In genomic region chr10:24920907-24921881, GRCh38 we compare ENCODE assay signal across 8 cellular contexts. TPM values are rescaled to one million over a fixed set of nuclear protein-coding genes. Genes with fewer than 3 reads are reported as not detected.
DNase-seq lines count a peak whose midpoint lies in the region; ATAC-seq and TF ChIP-seq lines count a peak whose summit lies in the region.

No MANE protein-coding gene starts in this region.

- ATAC-seq in GM21526 (IDR thresholded peaks at IDR 0.05; ENCODE audit: low FRiP score, unreplicated experiment) (peak; percentile 90), Right ventricle myocardium superior (ENCODE audit: poor library complexity) (peak; percentile 79)

- H3K4me1 Mint-ChIP-seq in CD8-positive, alpha-beta memory T cell: peaks cover 17 to 26% (median 26%) of the 10 kb centered on the region in 3 donors
- H3K4me1 Mint-ChIP-seq in activated T-helper 2 cell treated with anti-CD3 and anti-CD28 coated beads, Interferon-gamma antibody, Interleukin-2, Interleukin-4, amounts not matched to agents 10 μg/mL and 5 μg/mL and 100 μg/mL, durations not matched to agents 14 hours and 24 hours and 36 hours (ENCODE audit: low read depth): peaks cover 25% of the 10 kb centered on the region

- peak overlapping the region; percentile 51 for H3K27ac ChIP-seq in CD8-positive, alpha-beta memory T cell (ENCODE audit: low read depth, low read length)

- H3K27me3 Mint-ChIP-seq in CD8-positive, alpha-beta memory T cell: no peaks in the 10 kb centered on the region
- no peaks in the 10 kb centered on the region for H3K27me3 Mint-ChIP-seq in activated T-helper 2 cell treated with anti-CD3 and anti-CD28 coated beads, Interferon-gamma antibody, Interleukin-2, Interleukin-4, amounts not matched to agents 10 μg/mL and 5 μg/mL and 100 μg/mL, durations not matched to agents 14 hours and 24 hours and 36 hours (ENCODE audit: low read depth)

- peaks cover 17% of the 10 kb centered on the region for H3K4me1 ChIP-seq in CD8-positive, alpha-beta memory T cell (ENCODE audit: insufficient read depth, low read length)

- no peaks in the 10 kb centered on the region for H3K36me3 ChIP-seq in CD8-positive, alpha-beta memory T cell (ENCODE audit: insufficient read depth, low read length)

- DNase-seq in CD8-positive, alpha-beta memory T cell: peak in 1 of 5 donors; percentile 15
- DNase-seq in KG1 (lab: John Stamatoyannopoulos, UW) (peak; percentile 2), Right ventricle myocardium superior (peak; percentile 59), retinal pigment epithelial cell (ENCODE audit: low read depth) (peak; percentile 74), NCI-H345 (lab: John Stamatoyannopoulos, UW) (no peak), HT-29 (ENCODE audit: low spot score) (no peak)
- DNase-seq in activated T-helper 2 cell treated with anti-CD3 and anti-CD28 coated beads, Interferon-gamma antibody, Interleukin-2, Interleukin-4, amounts not matched to agents 10 μg/mL and 5 μg/mL and 100 μg/mL, durations not matched to agents 14 hours and 24 hours and 36 hours (ENCODE audit: low spot score): peak; percentile 25

- TF ChIP-seq CTCF in retinal pigment epithelial cell (conservative IDR thresholded peaks at IDR 0.05; ENCODE audit: low read depth, low read length): no peak

- POLR2A ChIA-PET in CD8-positive, alpha-beta memory T cell (lab: Charles Lee): interaction anchor here (0.6 to 1.0 kb wide), 2 partner anchors 26 to 197 kb away, joined by 5 read pairs; partner anchors contain the start of gene ARHGAP21

- H3K27ac Mint-ChIP-seq in CD8-positive, alpha-beta memory T cell: peak overlapping the region in 6 of 8 donors; percentile 20 to 75 (median 46)
- H3K27ac Mint-ChIP-seq in activated T-helper 2 cell treated with anti-CD3 and anti-CD28 coated beads, Interferon-gamma antibody, Interleukin-2, Interleukin-4, amounts not matched to agents 10 μg/mL and 5 μg/mL and 100 μg/mL, durations not matched to agents 14 hours and 24 hours and 36 hours: peak overlapping the region; percentile 85

- CTCF ChIA-PET in CD8-positive, alpha-beta memory T cell (lab: Charles Lee): interaction anchor here (0.8 to 1.1 kb wide), 2 partner anchors 14 to 40 kb away, joined by 3 read pairs; no protein-coding TSS in a partner anchor

- no peaks in the 10 kb centered on the region for H3K27me3 ChIP-seq in CD8-positive, alpha-beta memory T cell (ENCODE audit: insufficient read depth, low read length, poor library complexity, severe bottlenecking)

- H3K4me3 ChIP-seq in CD8-positive, alpha-beta memory T cell (ENCODE audit: low read length): no peak overlapping the region
- H3K4me3 ChIP-seq in retinal pigment epithelial cell (ENCODE audit: low read length): no peak overlapping the region

- H3K9me3 ChIP-seq in CD8-positive, alpha-beta memory T cell (ENCODE audit: low read length): no peaks in the 10 kb centered on the region

- peaks cover 2 to 23% (median 7%) of the 10 kb centered on the region in 3 donors for H3K36me3 Mint-ChIP-seq in CD8-positive, alpha-beta memory T cell
- peaks cover 16% of the 10 kb centered on the region for H3K36me3 Mint-ChIP-seq in activated T-helper 2 cell treated with anti-CD3 and anti-CD28 coated beads, Interferon-gamma antibody, Interleukin-2, Interleukin-4, amounts not matched to agents 10 μg/mL and 5 μg/mL and 100 μg/mL, durations not matched to agents 14 hours and 24 hours and 36 hours (ENCODE audit: low read depth)

- intact Hi-C loops in activated T-helper 2 cell treated with anti-CD3 and anti-CD28 coated beads, Interferon-gamma antibody, Interleukin-2, Interleukin-4, amounts not matched to agents 10 μg/mL and 5 μg/mL and 100 μg/mL, durations not matched to agents 14 hours and 24 hours and 36 hours (cut with micrococcal nuclease): loop anchor here (1.0 to 5.0 kb wide), 7 partner anchors 20 to 457 kb away; partner anchors contain the start of genes ENKUR and THNSL1
- intact Hi-C loops in Right ventricle myocardium superior (cut with DNase I): no loop called here

- H3K9me3 Mint-ChIP-seq in CD8-positive, alpha-beta memory T cell: peaks cover 11 to 15% (median 13%) of the 10 kb centered on the region in 5 donors
- H3K9me3 Mint-ChIP-seq in activated T-helper 2 cell treated with anti-CD3 and anti-CD28 coated beads, Interferon-gamma antibody, Interleukin-2, Interleukin-4, amounts not matched to agents 10 μg/mL and 5 μg/mL and 100 μg/mL, durations not matched to agents 14 hours and 24 hours and 36 hours: peaks cover 32% of the 10 kb centered on the region

- H3K4me3 Mint-ChIP-seq in CD8-positive, alpha-beta memory T cell: peak overlapping the region; percentile 5 to 56 (median 41)
- no peak overlapping the region for H3K4me3 Mint-ChIP-seq in activated T-helper 2 cell treated with anti-CD3 and anti-CD28 coated beads, Interferon-gamma antibody, Interleukin-2, Interleukin-4, amounts not matched to agents 10 μg/mL and 5 μg/mL and 100 μg/mL, durations not matched to agents 14 hours and 24 hours and 36 hours (ENCODE audit: low read depth)

RNA-seq across cellular contexts. Expression of gene PRTFDC1, which starts 31.2 kb away (rescaled TPM):
- 1 to 10 TPM; 1.5 to 1.6 TPM for total RNA-seq in CD8-positive, alpha-beta memory T cell
- polyA plus RNA-seq in CD8-positive, alpha-beta memory T cell: 1.3 TPM
- 0.11 and 0.25 TPM in 2 replicates for total RNA-seq in activated T-helper 2 cell treated with anti-CD3 and anti-CD28 coated beads, Interferon-gamma antibody, Interleukin-2, Interleukin-4, amounts not matched to agents 10 μg/mL and 5 μg/mL and 100 μg/mL, durations not matched to agents 14 hours and 24 hours and 36 hours
- total RNA-seq in Right ventricle myocardium superior: 6.5 TPM
- 11.4 and 19.7 TPM in 2 replicates for total RNA-seq in HT-29 (2014; rRNA removed; shearing (Covaris generic))

Comparison
In these comparisons a context has a peak if more than half of its experiments do, and no peak if none do; other contexts are left out.
1. DNase-seq: peak in KG1 (single experiment), activated T-helper 2 cell treated with anti-CD3 and anti-CD28 coated beads, Interferon-gamma antibody, Interleukin-2, Interleukin-4, amounts not matched to agents 10 μg/mL and 5 μg/mL and 100 μg/mL, durations not matched to agents 14 hours and 24 hours and 36 hours (single experiment), Right ventricle myocardium superior (single experiment) and retinal pigment epithelial cell (single experiment); none in NCI-H345 (single experiment) and HT-29 (single experiment).